ENCODE assay signal across 31 cellular contexts in genomic region chr7:47354831-47355541, GRCh38.
DNase-seq lines count a peak whose midpoint lies in the region; ATAC-seq and TF ChIP-seq lines count a peak whose summit lies in the region.
"Had no signal": no experiment of that assay in that cellular context is flagged by ENCODE, and none has a peak within 500 bp of the region (broad histone marks: within the 10 kb centered on the region; RNA-seq: fewer than 3 reads in every experiment).

No MANE protein-coding gene starts in this region.

- no peak overlapping the region for H2BK120ac ChIP-seq in neuronal stem cell (ENCODE audit: low read depth, low read length)

- H3K4me3 Mint-ChIP-seq in Caco-2 (ENCODE audit: unreplicated experiment) (no peak overlapping the region), endodermal cell (peak overlapping the region; percentile 11), CD14-positive monocyte (no peak overlapping the region)
- H3K4me3 Mint-ChIP-seq: activated CD4-positive, alpha-beta T cell treated with anti-CD3 and anti-CD28 coated beads, Interleukin-2, amount 10 ng/mL, durations not matched to agents 7 days and 5 days; activated CD8-positive, alpha-beta memory T cell treated with anti-CD3 and anti-CD28 coated beads, Interleukin-2, amount 10 ng/mL, durations not matched to agents 7 days and 5 days; activated T-helper 1 cell treated with anti-CD3 and anti-CD28 coated beads, Interleukin-12 subunit alpha, Interleukin-12 subunit beta, Interleukin-2, Interleukin-4 antibody, amounts not matched to agents 30 ng/mL and 10 ng/mL and 1 ng/mL, durations not matched to agents 14 hours and 24 hours and 36 hours; HFFc6; memory B cell; naive thymus-derived CD8-positive, alpha-beta T cell; stimulated activated naive CD8-positive, alpha-beta T cell treated with anti-CD3 and anti-CD28 coated beads, Interleukin-15, Interleukin-2, amounts not matched to agents 100 ng/mL and 50 ng/mL, for 24 hours had no signal

- H2BK15ac ChIP-seq in neuronal stem cell (ENCODE audit: low read length), result no peak overlapping the region

- H3K9me3 Mint-ChIP-seq in Caco-2 (ENCODE audit: unreplicated experiment) (no peaks in the 10 kb centered on the region), endodermal cell (no peaks in the 10 kb centered on the region), CD14-positive monocyte (no peaks in the 10 kb centered on the region)
- H3K9me3 Mint-ChIP-seq: activated CD4-positive, alpha-beta T cell treated with anti-CD3 and anti-CD28 coated beads, Interleukin-2, amount 10 ng/mL, durations not matched to agents 7 days and 5 days; activated T-helper 1 cell treated with anti-CD3 and anti-CD28 coated beads, Interleukin-12 subunit alpha, Interleukin-12 subunit beta, Interleukin-2, Interleukin-4 antibody, amounts not matched to agents 30 ng/mL and 10 ng/mL and 1 ng/mL, durations not matched to agents 14 hours and 24 hours and 36 hours; HFFc6; memory B cell; naive thymus-derived CD8-positive, alpha-beta T cell; stimulated activated naive CD8-positive, alpha-beta T cell treated with anti-CD3 and anti-CD28 coated beads, Interleukin-15, Interleukin-2, amounts not matched to agents 100 ng/mL and 50 ng/mL, for 24 hours had no signal

- peaks cover 53% of the 10 kb centered on the region for H4K20me1 ChIP-seq in hepatocyte (ENCODE audit: insufficient read depth, poor library complexity, severe bottlenecking)

- peak overlapping the region; percentile 38 for H3K27ac Mint-ChIP-seq in Caco-2 (ENCODE audit: unreplicated experiment)
- H3K27ac Mint-ChIP-seq in endodermal cell, result peak overlapping the region; percentile 27
- H3K27ac Mint-ChIP-seq in CD14-positive monocyte, result peak overlapping the region in 3 of 7 donors; percentile 52 to 68 (median 61)
- H3K27ac Mint-ChIP-seq: activated CD4-positive, alpha-beta T cell treated with anti-CD3 and anti-CD28 coated beads, Interleukin-2, amount 10 ng/mL, durations not matched to agents 7 days and 5 days; activated CD8-positive, alpha-beta memory T cell treated with anti-CD3 and anti-CD28 coated beads, Interleukin-2, amount 10 ng/mL, durations not matched to agents 7 days and 5 days; activated T-helper 1 cell treated with anti-CD3 and anti-CD28 coated beads, Interleukin-12 subunit alpha, Interleukin-12 subunit beta, Interleukin-2, Interleukin-4 antibody, amounts not matched to agents 30 ng/mL and 10 ng/mL and 1 ng/mL, durations not matched to agents 14 hours and 24 hours and 36 hours; HFFc6; memory B cell; naive thymus-derived CD8-positive, alpha-beta T cell; stimulated activated naive CD8-positive, alpha-beta T cell treated with anti-CD3 and anti-CD28 coated beads, Interleukin-15, Interleukin-2, amounts not matched to agents 100 ng/mL and 50 ng/mL, for 24 hours had no signal

- WGBS in endodermal cell (ENCODE audit: insufficient coverage in 1 of 2, insufficient read length in 1 of 2), 2 experiments, result 93 to 96% methylated on average over 19 to 22 of the region's 22 CpGs
- 81% methylated on average over 22 of the region's 22 CpGs for WGBS in hepatocyte (ENCODE audit: low lambda C conversion rate, missing lambda C conversion rate)
- no CpG with 5 or more reads among the region's 22 CpGs for WGBS in neuronal stem cell (ENCODE audit: extremely low coverage in 2 of 2, insufficient read length in 2 of 2, insufficient replicate concordance in 1 of 2), 2 donors

- ATAC-seq in GM18861 (IDR thresholded peaks at IDR 0.05; ENCODE audit: unreplicated experiment) (no peak), HG03108 (IDR thresholded peaks at IDR 0.05; ENCODE audit: unreplicated experiment) (no peak)
- ATAC-seq: activated CD8-positive, alpha-beta memory T cell treated with anti-CD3 and anti-CD28 coated beads, Interleukin-2, amount 10 ng/mL, durations not matched to agents 7 days and 5 days; naive thymus-derived CD8-positive, alpha-beta T cell; sciatic nerve; SK-N-SH treated with all-trans-retinoic acid at 6 μM for 48 hours had no signal

- intact Hi-C loops in Caco-2 (cut with micrococcal nuclease; ENCODE audit: unreplicated experiment), result no loop called here
- intact Hi-C loops in CD14-positive monocyte (cut with micrococcal nuclease), result no loop called here

- peak overlapping the region; percentile 76 for H3K23ac ChIP-seq in neuronal stem cell (ENCODE audit: low read depth, low read length, poor library complexity)

- H3K4me1 Mint-ChIP-seq in Caco-2 (ENCODE audit: low read depth, unreplicated experiment), result no peaks in the 10 kb centered on the region
- H3K4me1 Mint-ChIP-seq in endodermal cell, result peaks cover 48% of the 10 kb centered on the region
- H3K4me1 Mint-ChIP-seq in CD14-positive monocyte, result no peaks in the 10 kb centered on the region
- H3K4me1 Mint-ChIP-seq: activated CD4-positive, alpha-beta T cell treated with anti-CD3 and anti-CD28 coated beads, Interleukin-2, amount 10 ng/mL, durations not matched to agents 7 days and 5 days; activated CD8-positive, alpha-beta memory T cell treated with anti-CD3 and anti-CD28 coated beads, Interleukin-2, amount 10 ng/mL, durations not matched to agents 7 days and 5 days; memory B cell; naive thymus-derived CD8-positive, alpha-beta T cell had no signal

- H3K36me3 Mint-ChIP-seq in Caco-2 (ENCODE audit: insufficient read depth, unreplicated experiment) (peaks cover 14% of the 10 kb centered on the region), endodermal cell (ENCODE audit: low read depth) (peaks cover 3% of the 10 kb centered on the region), CD14-positive monocyte (peaks cover 33 to 50% of the 10 kb centered on the region in 2 donors)
- H3K36me3 Mint-ChIP-seq: activated CD8-positive, alpha-beta memory T cell treated with anti-CD3 and anti-CD28 coated beads, Interleukin-2, amount 10 ng/mL, durations not matched to agents 7 days and 5 days; memory B cell; naive thymus-derived CD8-positive, alpha-beta T cell had no signal

- peaks cover 80% of the 10 kb centered on the region for H3K79me2 ChIP-seq in hepatocyte

- H2AFZ ChIP-seq in hepatocyte, result no peak overlapping the region
- H2AFZ ChIP-seq in neuronal stem cell (ENCODE audit: low read length), result no peak overlapping the region
- H2AFZ ChIP-seq: GM23248 had no signal

- H3K4me2 ChIP-seq in hepatocyte (no peak overlapping the region), neuronal stem cell (ENCODE audit: insufficient read depth, low read length, poor library complexity, severe bottlenecking) (no peak overlapping the region)

- H3K9ac ChIP-seq in endodermal cell (ENCODE audit: extremely low read depth, low read length, poor library complexity, severe bottlenecking) (no peak overlapping the region), neuronal stem cell (ENCODE audit: low read depth, low read length, poor library complexity) (peak overlapping the region; percentile 31)
- H3K9ac ChIP-seq: GM23248 had no signal

- no peaks in the 10 kb centered on the region for H3K9me2 ChIP-seq in hepatocyte (replicated peaks; ENCODE audit: insufficient read depth)

- H3K27me3 Mint-ChIP-seq in Caco-2 (ENCODE audit: insufficient read depth, unreplicated experiment) (no peaks in the 10 kb centered on the region), endodermal cell (ENCODE audit: insufficient read depth) (no peaks in the 10 kb centered on the region), CD14-positive monocyte (ENCODE audit: low read depth in 3 of 3) (no peaks in the 10 kb centered on the region)
- H3K27me3 Mint-ChIP-seq: activated CD4-positive, alpha-beta T cell treated with anti-CD3 and anti-CD28 coated beads, Interleukin-2, amount 10 ng/mL, durations not matched to agents 7 days and 5 days; activated CD8-positive, alpha-beta memory T cell treated with anti-CD3 and anti-CD28 coated beads, Interleukin-2, amount 10 ng/mL, durations not matched to agents 7 days and 5 days; memory B cell; stimulated activated naive CD8-positive, alpha-beta T cell treated with anti-CD3 and anti-CD28 coated beads, Interleukin-15, Interleukin-2, amounts not matched to agents 100 ng/mL and 50 ng/mL, for 24 hours had no signal

- no peak overlapping the region for H2BK5ac ChIP-seq in neuronal stem cell (ENCODE audit: low read length)

- H3K27ac ChIP-seq in endodermal cell (ENCODE audit: low read depth, low read length), result no peak overlapping the region
- H3K27ac ChIP-seq in hepatocyte, result peak overlapping the region; percentile 84
- no peak overlapping the region for H3K27ac ChIP-seq in neuronal stem cell (replicated peaks; ENCODE audit: low read length)
- H3K27ac ChIP-seq: 22Rv1, cardiac muscle cell, GM23248, VCaP had no signal

- H3K4me3 ChIP-seq in Caco-2 (ENCODE audit: low read depth, low read length) (no peak overlapping the region), endodermal cell (ENCODE audit: low read length) (no peak overlapping the region), hepatocyte (no peak overlapping the region), neuronal stem cell (ENCODE audit: low read length in 2 of 2) (no peak overlapping the region)
- H3K4me3 ChIP-seq: cardiac muscle cell, GM23248, tibial nerve had no signal

- BruUV-seq in Caco-2 (replicated peaks; lab: Mats Ljungman, UMichigan), result no TSS peak

- H3K27me3 ChIP-seq in Caco-2 (replicated peaks; ENCODE audit: control insufficient read depth, insufficient read depth, low read length) (no peaks in the 10 kb centered on the region), endodermal cell (ENCODE audit: control insufficient read depth, insufficient read depth, low read length, poor library complexity, severe bottlenecking) (no peaks in the 10 kb centered on the region), hepatocyte (no peaks in the 10 kb centered on the region), neuronal stem cell (ENCODE audit: control insufficient read depth in 3 of 3, insufficient read depth in 3 of 3, low read depth in 1 of 3, low read length in 3 of 3) (no peaks in the 10 kb centered on the region)
- H3K27me3 ChIP-seq: cardiac muscle cell, tibial nerve had no signal

- peak overlapping the region; percentile 13 for H4K91ac ChIP-seq in neuronal stem cell (ENCODE audit: low read depth, low read length, poor library complexity)

- peaks cover 4% of the 10 kb centered on the region for H3K36me3 ChIP-seq in Caco-2 (ENCODE audit: control insufficient read depth, insufficient read depth, low read length)
- H3K36me3 ChIP-seq in endodermal cell (ENCODE audit: control insufficient read depth, insufficient read depth, low read length), result no peaks in the 10 kb centered on the region
- no peaks in the 10 kb centered on the region for H3K36me3 ChIP-seq in hepatocyte (replicated peaks; ENCODE audit: insufficient read depth, low read depth)
- H3K36me3 ChIP-seq in neuronal stem cell (replicated peaks in 1 of 2; ENCODE audit: control insufficient read depth in 2 of 2, insufficient read depth in 2 of 2, low read length in 2 of 2), result peaks cover 0 to 2% of the 10 kb centered on the region in 2 donors
- H3K36me3 ChIP-seq: cardiac muscle cell, tibial nerve had no signal

- H3K14ac ChIP-seq in neuronal stem cell (ENCODE audit: low read length), result peak overlapping the region; percentile 25

- H3K4me1 ChIP-seq in Caco-2 (peaks cover 5% of the 10 kb centered on the region), endodermal cell (ENCODE audit: control insufficient read depth, insufficient read depth, low read length) (peaks cover 24% of the 10 kb centered on the region), hepatocyte (ENCODE audit: insufficient read depth) (peaks cover 27% of the 10 kb centered on the region), neuronal stem cell (ENCODE audit: control insufficient read depth in 2 of 2, insufficient read depth in 1 of 2, low read depth in 1 of 2, low read length in 2 of 2) (peaks cover 0 to 7% of the 10 kb centered on the region in 2 donors)

- H3K18ac ChIP-seq in neuronal stem cell (ENCODE audit: low read length), result no peak overlapping the region

- no peak overlapping the region for H2BK12ac ChIP-seq in neuronal stem cell (ENCODE audit: low read length)

- no peak overlapping the region for H4K8ac ChIP-seq in neuronal stem cell (ENCODE audit: low read depth, low read length)

- peak in 1 of 2 experiments; percentile 50 for DNase-seq in Caco-2
- DNase-seq in endodermal cell, result peak; percentile 46
- DNase-seq in hepatocyte (ENCODE audit: low spot score), result peak; percentile 77
- DNase-seq in neuronal stem cell (ENCODE audit: low spot score), result no peak
- DNase-seq in NCI-H748 (lab: John Stamatoyannopoulos, UW; ENCODE audit: unreplicated experiment), result no peak
- no peak for DNase-seq in CD14-positive monocyte (ENCODE audit: low spot score)
- DNase-seq: activated CD4-positive, alpha-beta T cell treated with anti-CD3 and anti-CD28 coated beads, Interleukin-2, amount 10 ng/mL, durations not matched to agents 7 days and 5 days; activated CD8-positive, alpha-beta memory T cell treated with anti-CD3 and anti-CD28 coated beads, Interleukin-2, amount 10 ng/mL, durations not matched to agents 7 days and 5 days; activated naive CD4-positive, alpha-beta T cell treated with anti-CD3 and anti-CD28 coated beads, Interleukin-2, amount 50 U/mL, for 16 hours; AML-193; anterior cingulate cortex; DMS53; GM23248; HFFc6; Kasumi-1; MV-4-11; naive thymus-derived CD8-positive, alpha-beta T cell; NCI-H187 treated with DMSO at 0.1 percent for 48 hours; NCI-H748 treated with DMSO at 0.1 percent for 48 hours; stimulated activated CD4-positive, alpha-beta T cell treated with anti-CD3 and anti-CD28 coated beads, Interleukin-15, amount 100 ng/mL, for 24 hours had no signal

- CTCF ChIA-PET in Caco-2 (lab: Charles Lee), result interaction anchor here (1.3 kb wide), 1 partner anchor 89 kb away, joined by 7 read pairs; no protein-coding TSS in a partner anchor

- no peak overlapping the region for H3K4ac ChIP-seq in neuronal stem cell (ENCODE audit: low read length)

- peaks cover 11% of the 10 kb centered on the region for H3K79me1 ChIP-seq in neuronal stem cell (ENCODE audit: low read depth, low read length)

- H3K9me3 ChIP-seq in Caco-2 (no peaks in the 10 kb centered on the region), endodermal cell (ENCODE audit: control insufficient read depth, low read length) (no peaks in the 10 kb centered on the region), hepatocyte (ENCODE audit: low read depth) (no peaks in the 10 kb centered on the region), neuronal stem cell (replicated peaks in 1 of 2; ENCODE audit: control insufficient read depth in 2 of 2, insufficient read depth in 1 of 2, low read depth in 1 of 2, low read length in 2 of 2) (peaks cover 0 to 2% of the 10 kb centered on the region in 2 donors)
- H3K9me3 ChIP-seq: tibial nerve had no signal

- POLR2A ChIA-PET in Caco-2 (lab: Charles Lee), result no interaction called here

- TF ChIP-seq CTCF in Caco-2 (IDR thresholded peaks at IDR 0.05; ENCODE audit: insufficient read depth in 1 of 2, low read depth in 1 of 2, low read length in 1 of 2, severe bottlenecking in 1 of 2, unreplicated experiment in 1 of 2) (no peak), endodermal cell (conservative IDR thresholded peaks at IDR 0.05) (no peak), hepatocyte (IDR thresholded peaks at IDR 0.05; ENCODE audit: poor library complexity) (no peak), CD14-positive monocyte (IDR thresholded peaks at IDR 0.05) (no peak)

- H2AK5ac ChIP-seq in neuronal stem cell (ENCODE audit: low read depth, low read length), result peak overlapping the region; percentile 7

Comparison
In these comparisons a context has a peak if more than half of its experiments do, and no peak if none do; other contexts are left out.
1. DNase-seq: peak in endodermal cell (single experiment) and hepatocyte (single experiment); none in neuronal stem cell (single experiment), NCI-H748 (single experiment) and CD14-positive monocyte (single experiment).